Comparison of ENCODE assay signal across 14 cellular contexts in the genomic region with DNA sequence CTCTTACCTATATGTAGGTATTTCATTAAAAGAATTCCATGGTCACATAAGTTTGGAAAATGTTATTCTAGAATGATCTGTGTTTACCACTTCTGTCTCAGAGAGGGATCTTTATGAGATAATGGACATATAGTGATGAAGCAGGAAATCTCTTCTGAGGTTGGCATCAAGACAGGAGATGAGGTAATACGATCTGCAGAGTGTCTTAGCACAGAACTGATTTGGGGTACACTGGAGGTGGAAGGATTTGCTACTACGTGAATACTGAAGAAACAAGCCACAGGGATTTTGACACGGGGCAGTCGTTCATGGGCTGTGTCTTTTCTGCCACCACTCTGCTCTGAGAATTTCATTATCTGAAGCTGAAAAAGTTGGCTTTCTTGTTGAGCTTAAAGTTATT.
DNase-seq lines count a peak whose midpoint lies in the region; ATAC-seq and TF ChIP-seq lines count a peak whose summit lies in the region.
"Had no signal": no experiment of that assay in that cellular context is flagged by ENCODE, and none has a peak within 500 bp of the region (broad histone marks: within the 10 kb centered on the region; RNA-seq: fewer than 3 reads in every experiment).

No MANE protein-coding gene starts in this region.

- peaks cover 60% of the 10 kb centered on the region for H3K4me1 ChIP-seq in OCI-LY1 (ENCODE audit: insufficient read depth, low read length, severe bottlenecking)

- H3K36me3 ChIP-seq in OCI-LY1 (ENCODE audit: insufficient read depth, low read length), result peaks cover 62% of the 10 kb centered on the region
- H3K36me3 ChIP-seq: adrenal gland, right lobe of liver had no signal

- 0 out of 2 replicates have a peak overlapping the region, but pooled peaks have one; percentile 15 for H3K9ac ChIP-seq in OCI-LY1 (ENCODE audit: low read length)

- no peaks in the 10 kb centered on the region for H3K27me3 ChIP-seq in OCI-LY1 (ENCODE audit: insufficient read depth, low read length)
- H3K27me3 ChIP-seq: adrenal gland, right lobe of liver, testis had no signal

- peaks cover 56% of the 10 kb centered on the region for H3K79me2 ChIP-seq in OCI-LY1 (ENCODE audit: insufficient read depth, low read length)

- peak overlapping the region; percentile 50; the same call in 1 of the 2 replicates for H3K4me2 ChIP-seq in OCI-LY1 (ENCODE audit: low read length)

- peak overlapping the region; percentile 1 for H3K27ac ChIP-seq in OCI-LY1 (ENCODE audit: low read depth, low read length, poor library complexity, severe bottlenecking)
- H3K27ac ChIP-seq: adrenal gland, right lobe of liver, testis had no signal

- no peaks in the 10 kb centered on the region for H4K20me1 ChIP-seq in OCI-LY1 (ENCODE audit: insufficient read depth, low read length)

- H3K9me3 ChIP-seq in OCI-LY1 (ENCODE audit: low read length), result no peaks in the 10 kb centered on the region
- H3K9me3 ChIP-seq: adrenal gland, right lobe of liver, testis had no signal

- H3K4me3 ChIP-seq in OCI-LY1 (ENCODE audit: low read depth, low read length, poor library complexity, severe bottlenecking), result peak overlapping the region; percentile 17
- H3K4me3 ChIP-seq in choroid plexus epithelial cell (ENCODE audit: low read depth, low read length), result no peak overlapping the region
- H3K4me3 ChIP-seq: adrenal gland, right lobe of liver, testis had no signal

- H3K9me3 Mint-ChIP-seq in nephron, result no peaks in the 10 kb centered on the region
- H3K9me3 Mint-ChIP-seq: endodermal cell had no signal

- H2AFZ ChIP-seq in OCI-LY1 (ENCODE audit: low read length), result no peak overlapping the region

- peak overlapping the region in 2 of 3 experiments; percentile 1 to 37 for H3K27ac Mint-ChIP-seq in nephron

- no peak for TF ChIP-seq CTCF in OCI-LY1 (IDR thresholded peaks at IDR 0.05; ENCODE audit: low read length)
- no peak for TF ChIP-seq CTCF in choroid plexus epithelial cell (conservative IDR thresholded peaks at IDR 0.05; ENCODE audit: low read depth, low read length)
- no peak for TF ChIP-seq CTCF in nephron (IDR thresholded peaks at IDR 0.05; ENCODE audit: unreplicated experiment in 3 of 3)

- H3K36me3 Mint-ChIP-seq in nephron (ENCODE audit: low read depth), result peaks cover 38% of the 10 kb centered on the region

- H3F3A ChIP-seq in OCI-LY1 (ENCODE audit: insufficient read depth, low read length), result no peaks in the 10 kb centered on the region

- peak overlapping the region in 1 of 3 experiments; percentile 13 for H3K4me3 Mint-ChIP-seq in nephron
- H3K4me3 Mint-ChIP-seq: endodermal cell had no signal

- H3K9me2 ChIP-seq in OCI-LY1 (ENCODE audit: low read depth, low read length), result no peaks in the 10 kb centered on the region

- H3K27me3 Mint-ChIP-seq in nephron (ENCODE audit: low read depth), result no peaks in the 10 kb centered on the region

- peak; percentile 61 for DNase-seq in EL
- peak; percentile 60 for DNase-seq in choroid plexus epithelial cell (ENCODE audit: low read depth)
- DNase-seq in midbrain (lab: John Stamatoyannopoulos, UW), result no peak
- DNase-seq in DMS114 treated with DMSO at 0.1 percent for 48 hours (lab: John Stamatoyannopoulos, UW; ENCODE audit: unreplicated experiment), result no peak
- DNase-seq in GOT3 (lab: John Stamatoyannopoulos, UW), result no peak
- DNase-seq: activated CD8-positive, alpha-beta memory T cell treated with anti-CD3 and anti-CD28 coated beads for 24 hours; endodermal cell; NCI-H1694 treated with DMSO at 0.1 percent for 48 hours; testis had no signal

- peaks cover 50% of the 10 kb centered on the region for H3K4me1 Mint-ChIP-seq in nephron

- ATAC-seq in GM21619 (IDR thresholded peaks at IDR 0.05; ENCODE audit: unreplicated experiment), result no peak
- ATAC-seq: right lobe of liver had no signal

Comparison
In these comparisons a context has a peak if more than half of its experiments do, and no peak if none do; other contexts are left out.
1. DNase-seq: peak in EL (single experiment) and choroid plexus epithelial cell (single experiment); none in midbrain (single experiment), DMS114 treated with DMSO at 0.1 percent for 48 hours (single experiment) and GOT3 (single experiment).